In the genomic region with DNA sequence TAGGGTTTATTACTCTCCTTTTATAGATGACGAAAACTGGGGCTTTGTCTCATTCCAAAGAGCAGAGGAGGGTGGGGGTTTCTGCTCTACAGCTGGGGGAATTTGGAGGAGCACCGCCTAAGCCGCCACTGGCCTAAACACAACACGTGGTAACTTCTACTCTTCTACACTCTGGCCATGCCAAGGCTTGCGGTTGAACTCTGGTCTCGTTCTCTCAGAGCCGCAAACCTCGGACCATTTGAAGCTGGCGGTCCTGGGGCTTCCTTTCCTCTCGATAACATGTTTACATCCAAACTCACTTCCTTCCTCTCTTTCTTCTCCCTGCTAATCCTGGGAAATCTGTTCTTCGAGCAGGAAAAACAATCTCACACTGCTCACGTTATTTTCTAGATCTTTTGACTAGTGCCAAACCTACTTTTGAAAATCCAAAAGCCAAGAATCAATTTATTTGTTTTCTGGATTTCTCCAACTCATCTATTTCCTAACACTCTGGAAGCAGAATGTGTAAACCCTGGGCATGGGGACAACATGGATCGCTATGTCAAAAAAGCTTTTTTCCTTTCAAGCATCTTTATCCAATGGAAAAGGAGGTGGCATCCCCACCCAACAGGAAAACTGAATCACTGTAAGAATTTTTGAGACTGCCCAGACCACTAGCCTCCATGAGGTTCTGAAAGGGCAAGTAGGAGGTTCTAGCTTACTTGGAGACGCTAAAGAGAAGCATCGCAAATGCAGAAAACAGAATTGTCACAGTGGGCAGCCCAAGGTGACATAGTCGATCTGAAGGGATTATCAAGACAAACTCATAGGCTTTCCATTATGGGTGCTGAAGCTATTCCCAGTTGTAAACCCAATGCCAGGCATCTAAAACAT, we compare ENCODE assay signal across 1 cellular context.
TF ChIP-seq lines count a peak whose summit lies in the region.

No MANE protein-coding gene starts in this region.

TF ChIP-seq in HEK293, 187 proteins besides CTCF, POLR2A, EP300 and RAD21 (continued from another document):
- TF ChIP-seq PATZ1 (tag by site-specific recombination; IDR thresholded peaks at IDR 0.05) (peak; percentile 29; the same call in 1 of the 2 replicates), ZBTB48 (tag by site-specific recombination; IDR thresholded peaks at IDR 0.05) (no peak), ZNF184 (tag by site-specific recombination; IDR thresholded peaks at IDR 0.05) (0 out of 2 replicates have a peak, but pooled peaks have one; percentile 0), ZXDB (tag by site-specific recombination; IDR thresholded peaks at IDR 0.05) (no peak), MEIS1 (CRISPR knock-in tag; IDR thresholded peaks at IDR 0.05; ENCODE audit: borderline replicate concordance) (no peak), KLF7 (tag by site-specific recombination; IDR thresholded peaks at IDR 0.05; ENCODE audit: borderline replicate concordance) (no peak), ZNF114 (tag by site-specific recombination; IDR thresholded peaks at IDR 0.05) (no peak), PRDM10 (tag by site-specific recombination; IDR thresholded peaks at IDR 0.05) (peak; percentile 77), ZIC2 (tag by site-specific recombination; IDR thresholded peaks at IDR 0.05) (no peak)
- TF ChIP-seq, protein P1, sequence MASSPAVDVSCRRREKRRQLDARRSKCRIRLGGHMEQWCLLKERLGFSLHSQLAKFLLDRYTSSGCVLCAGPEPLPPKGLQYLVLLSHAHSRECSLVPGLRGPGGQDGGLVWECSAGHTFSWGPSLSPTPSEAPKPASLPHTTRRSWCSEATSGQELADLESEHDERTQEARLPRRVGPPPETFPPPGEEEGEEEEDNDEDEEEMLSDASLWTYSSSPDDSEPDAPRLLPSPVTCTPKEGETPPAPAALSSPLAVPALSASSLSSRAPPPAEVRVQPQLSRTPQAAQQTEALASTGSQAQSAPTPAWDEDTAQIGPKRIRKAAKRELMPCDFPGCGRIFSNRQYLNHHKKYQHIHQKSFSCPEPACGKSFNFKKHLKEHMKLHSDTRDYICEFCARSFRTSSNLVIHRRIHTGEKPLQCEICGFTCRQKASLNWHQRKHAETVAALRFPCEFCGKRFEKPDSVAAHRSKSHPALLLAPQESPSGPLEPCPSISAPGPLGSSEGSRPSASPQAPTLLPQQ (tag by site-specific recombination; IDR thresholded peaks at IDR 0.05): no peak; the same call in 1 of the 2 replicates
- TF ChIP-seq, protein P2, sequence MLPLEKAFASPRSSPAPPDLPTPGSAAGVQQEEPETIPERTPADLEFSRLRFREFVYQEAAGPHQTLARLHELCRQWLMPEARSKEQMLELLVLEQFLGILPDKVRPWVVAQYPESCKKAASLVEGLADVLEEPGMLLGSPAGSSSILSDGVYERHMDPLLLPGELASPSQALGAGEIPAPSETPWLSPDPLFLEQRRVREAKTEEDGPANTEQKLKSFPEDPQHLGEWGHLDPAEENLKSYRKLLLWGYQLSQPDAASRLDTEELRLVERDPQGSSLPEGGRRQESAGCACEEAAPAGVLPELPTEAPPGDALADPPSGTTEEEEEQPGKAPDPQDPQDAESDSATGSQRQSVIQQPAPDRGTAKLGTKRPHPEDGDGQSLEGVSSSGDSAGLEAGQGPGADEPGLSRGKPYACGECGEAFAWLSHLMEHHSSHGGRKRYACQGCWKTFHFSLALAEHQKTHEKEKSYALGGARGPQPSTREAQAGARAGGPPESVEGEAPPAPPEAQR (tag by site-specific recombination; IDR thresholded peaks at IDR 0.05): no peak
